ENCODE assay signal across 8 cellular contexts in genomic region chr18:23137788-23138216, GRCh38. TPM values are rescaled to one million over a fixed set of nuclear protein-coding genes. Genes with fewer than 3 reads are reported as not detected.
DNase-seq lines count a peak whose midpoint lies in the region; ATAC-seq, FAIRE-seq and TF ChIP-seq lines count a peak whose summit lies in the region.
"Had no signal": no experiment of that assay in that cellular context is flagged by ENCODE, and none has a peak within 500 bp of the region (broad histone marks: within the 10 kb centered on the region; RNA-seq: fewer than 3 reads in every experiment).

No MANE protein-coding gene starts in this region.

- no peak for TF ChIP-seq POLR2A in GM12891 (IDR thresholded peaks at IDR 0.05; ENCODE audit: low read depth, low read length)

- H3K27ac ChIP-seq in skeletal muscle tissue (ENCODE audit: low read depth, low read length) = no peak overlapping the region

- H3K4me3 ChIP-seq in NT2/D1 (ENCODE audit: insufficient read length, low read depth) = peak overlapping the region; percentile 77
- H3K4me3 ChIP-seq in fibroblast of pulmonary artery (replicated peaks; ENCODE audit: low read depth, low read length) = peak overlapping the region; percentile 69
- peak overlapping the region; percentile 13 to 48 (median 17) for H3K4me3 ChIP-seq in skeletal muscle tissue (ENCODE audit: low read length in 3 of 3)

- no peak for TF ChIP-seq CTCF in fibroblast of pulmonary artery (IDR thresholded peaks at IDR 0.05; ENCODE audit: low read length, missing control alignments)

- POLR2A ChIA-PET in activated CD8-positive, alpha-beta T cell treated with anti-CD3 and anti-CD28 coated beads, Interleukin-2, amount 10 ng/mL, durations not matched to agents 7 days and 5 days (lab: Charles Lee) = no interaction called here

- H3K4me1 ChIP-seq in NT2/D1 (ENCODE audit: insufficient read depth, insufficient read length) (peaks cover 6% of the 10 kb centered on the region), skeletal muscle tissue (ENCODE audit: control insufficient read depth in 3 of 3, insufficient read depth in 3 of 3, low read length in 3 of 3) (peaks cover 14 to 32% (median 19%) of the 10 kb centered on the region in 3 donors)

- peaks cover 30% of the 10 kb centered on the region for H3K27me3 Mint-ChIP-seq in activated CD8-positive, alpha-beta T cell treated with anti-CD3 and anti-CD28 coated beads, Interleukin-2, amount 10 ng/mL, durations not matched to agents 7 days and 5 days (ENCODE audit: low read depth)

- peaks cover 13% of the 10 kb centered on the region for H3K27me3 ChIP-seq in NT2/D1 (ENCODE audit: insufficient read depth, insufficient read length)
- H3K27me3 ChIP-seq in skeletal muscle tissue (ENCODE audit: control insufficient read depth in 3 of 3, insufficient read depth in 3 of 3, low read length in 3 of 3) = peaks cover 16 to 33% (median 30%) of the 10 kb centered on the region in 3 donors

- peaks cover 38% of the 10 kb centered on the region for H3K4me1 Mint-ChIP-seq in activated CD8-positive, alpha-beta T cell treated with anti-CD3 and anti-CD28 coated beads, Interleukin-2, amount 10 ng/mL, durations not matched to agents 7 days and 5 days (ENCODE audit: low read depth)

- H3K4me3 Mint-ChIP-seq in activated CD8-positive, alpha-beta T cell treated with anti-CD3 and anti-CD28 coated beads, Interleukin-2, amount 10 ng/mL, durations not matched to agents 7 days and 5 days = no peak overlapping the region

- H3K36me3 ChIP-seq in NT2/D1 (ENCODE audit: insufficient read depth, insufficient read length, low read length) = peaks cover 8% of the 10 kb centered on the region
- H3K36me3 ChIP-seq in skeletal muscle tissue (ENCODE audit: control insufficient read depth in 3 of 3, insufficient read depth in 3 of 3, low read length in 3 of 3) = no peaks in the 10 kb centered on the region

- H3K27ac Mint-ChIP-seq in activated CD8-positive, alpha-beta T cell treated with anti-CD3 and anti-CD28 coated beads, Interleukin-2, amount 10 ng/mL, durations not matched to agents 7 days and 5 days = no peak overlapping the region

- H3K9ac ChIP-seq in NT2/D1 (ENCODE audit: insufficient read length, low read depth) (no peak overlapping the region), skeletal muscle tissue (ENCODE audit: low read depth in 1 of 3, low read length in 3 of 3) (no peak overlapping the region)

- H3K9me3 ChIP-seq in NT2/D1 (ENCODE audit: insufficient read depth, low read length) = no peaks in the 10 kb centered on the region
- no peaks in the 10 kb centered on the region for H3K9me3 ChIP-seq in skeletal muscle tissue (ENCODE audit: control insufficient read depth in 3 of 3, low read length in 3 of 3)

- H3K9me3 Mint-ChIP-seq in activated CD8-positive, alpha-beta T cell treated with anti-CD3 and anti-CD28 coated beads, Interleukin-2, amount 10 ng/mL, durations not matched to agents 7 days and 5 days (ENCODE audit: insufficient read depth) = no peaks in the 10 kb centered on the region

- CTCF ChIA-PET in activated CD8-positive, alpha-beta T cell treated with anti-CD3 and anti-CD28 coated beads, Interleukin-2, amount 10 ng/mL, durations not matched to agents 7 days and 5 days (lab: Charles Lee) = interaction anchor here (0.8 to 1.0 kb wide), 4 partner anchors 229 to 274 kb away, joined by 3 to 4 read pairs (median 3); no protein-coding TSS in a partner anchor

- DNase-seq in GM12891 (ENCODE audit: insufficient read length, low spot score) = no peak
- DNase-seq in NT2/D1 (ENCODE audit: low read depth, low spot score) = no peak
- DNase-seq in fibroblast of pulmonary artery (ENCODE audit: low read depth) = no peak
- no peak for DNase-seq in NCI-H1930 (lab: John Stamatoyannopoulos, UW)
- DNase-seq in HuH-7.5 (ENCODE audit: low spot score) = no peak
- no peak for DNase-seq in activated CD8-positive, alpha-beta T cell treated with anti-CD3 and anti-CD28 coated beads, Interleukin-2, amount 10 ng/mL, durations not matched to agents 7 days and 5 days
- DNase-seq: MV-4-11 had no signal

- no peaks in the 10 kb centered on the region for H3K36me3 Mint-ChIP-seq in activated CD8-positive, alpha-beta T cell treated with anti-CD3 and anti-CD28 coated beads, Interleukin-2, amount 10 ng/mL, durations not matched to agents 7 days and 5 days (ENCODE audit: low read depth)

- peak; percentile 66 for FAIRE-seq in GM12891 (lab: Jason Lieb, UNC)

- no peak for ATAC-seq in activated CD8-positive, alpha-beta T cell treated with anti-CD3 and anti-CD28 coated beads, Interleukin-2, amount 10 ng/mL, durations not matched to agents 7 days and 5 days

TF ChIP-seq in GM12891, 5 proteins besides CTCF, POLR2A, EP300 and RAD21:
- TF ChIP-seq TAF1 (IDR thresholded peaks at IDR 0.05; ENCODE audit: low read depth, low read length) = no peak
- no peak for TF ChIP-seq PAX5 (IDR thresholded peaks at IDR 0.05; ENCODE audit: insufficient read depth, low read length, severe bottlenecking)
- no peak for TF ChIP-seq SPI1 (IDR thresholded peaks at IDR 0.05; ENCODE audit: low read depth, low read length)
- no peak for TF ChIP-seq POLR2AphosphoS5 (IDR thresholded peaks at IDR 0.05; ENCODE audit: low read depth, low read length)
- TF ChIP-seq POU2F2 (IDR thresholded peaks at IDR 0.05; ENCODE audit: low read depth, low read length) = no peak
TF ChIP-seq in GM12891: peak in this region for 0.

RNA-seq across cellular contexts. Expression of gene CABLES1, which starts 2.5 kb away (rescaled TPM):
- 16.8 TPM for polyA plus RNA-seq in GM12891 (2012; ENCODE audit: low read depth, missing spikeins)
- 4.7 TPM for total RNA-seq in skeletal muscle tissue
- 1 to 10 TPM; 2.3 to 2.7 TPM for total RNA-seq in activated CD8-positive, alpha-beta T cell treated with anti-CD3 and anti-CD28 coated beads, Interleukin-2, amount 10 ng/mL, durations not matched to agents 7 days and 5 days

Comparison
In these comparisons a context has a peak if more than half of its experiments do, and no peak if none do; other contexts are left out.
1. H3K4me3 ChIP-seq: peak in every context shown above with its lines; median percentile 77 in NT2/D1; 69 in fibroblast of pulmonary artery; 17 in skeletal muscle tissue.